1 cellular context compared by ENCODE assay signal in the genomic region with DNA sequence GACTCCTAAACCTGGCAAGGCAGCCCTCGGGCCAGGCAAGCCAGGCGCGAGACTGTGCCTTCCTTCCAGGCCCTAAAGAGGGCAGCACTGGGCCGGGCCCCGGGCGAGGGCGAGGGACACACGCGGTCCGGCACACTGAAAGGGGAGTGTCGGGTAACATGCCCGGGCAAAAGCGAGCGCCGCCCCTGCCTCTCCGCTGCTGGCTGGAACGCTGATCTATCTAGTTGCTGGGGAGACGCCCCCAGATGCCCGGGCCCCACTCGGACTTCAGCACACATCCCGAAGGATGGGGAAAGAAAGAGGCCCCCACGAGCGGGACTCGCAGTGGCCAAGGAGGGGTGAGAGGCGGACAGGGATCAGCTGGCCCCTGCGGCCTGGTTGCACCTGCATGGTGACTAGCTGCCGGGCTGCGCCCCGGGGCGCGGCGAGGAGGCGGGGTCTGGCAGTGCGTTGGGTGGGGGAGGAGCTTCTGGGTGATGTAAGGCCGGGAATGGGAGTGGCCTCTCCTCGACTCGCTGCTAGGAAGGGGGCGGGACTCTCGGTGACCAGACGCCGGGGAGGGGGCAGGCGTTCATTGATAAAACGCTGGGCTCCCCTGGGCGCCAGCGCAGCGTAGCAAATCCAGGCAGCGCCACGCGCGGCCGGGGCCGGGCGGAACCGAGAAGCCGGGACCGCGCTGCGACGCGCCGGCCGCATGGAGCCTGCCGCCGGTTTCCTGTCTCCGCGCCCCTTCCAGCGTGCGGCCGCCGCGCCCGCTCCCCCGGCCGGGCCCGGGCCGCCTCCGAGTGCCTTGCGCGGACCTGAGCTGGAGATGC.
TF ChIP-seq lines count a peak whose summit lies in the region.

PLK3 (plus strand) TSS at position 608 of the 815 bp plus-strand sequence; CDS start at position 695, 87 bp downstream.

TF ChIP-seq in HepG2, 621 proteins besides CTCF, POLR2A, EP300 and RAD21 (continued from another document and continues in another):
- TF ChIP-seq MXD1 (CRISPR knock-in tag; IDR thresholded peaks at IDR 0.05) (peak; percentile 90), ZSCAN25 (CRISPR knock-in tag; IDR thresholded peaks at IDR 0.05) (peak; percentile 64; the same call in 1 of the 2 replicates), MED13 (CRISPR knock-in tag; IDR thresholded peaks at IDR 0.05) (no peak; the same call in 1 of the 2 replicates), GATA4 (IDR thresholded peaks at IDR 0.05; ENCODE audit: borderline replicate concordance, low read depth) (no peak), TSC22D2 (CRISPR knock-in tag; IDR thresholded peaks at IDR 0.05; ENCODE audit: borderline replicate concordance) (no peak), SAFB2 (CRISPR knock-in tag; IDR thresholded peaks at IDR 0.05; ENCODE audit: borderline replicate concordance, low read depth) (no peak; the same call in 1 of the 2 replicates), FOXJ3 (CRISPR knock-in tag; IDR thresholded peaks at IDR 0.05; ENCODE audit: borderline replicate concordance) (no peak), THRA (CRISPR knock-in tag; IDR thresholded peaks at IDR 0.05; ENCODE audit: borderline replicate concordance) (peak; percentile 80; the same call in 1 of the 2 replicates), SP5 (CRISPR knock-in tag; IDR thresholded peaks at IDR 0.05; ENCODE audit: borderline replicate concordance, low read depth) (no peak; the same call in none of the 2 replicates), ZNF557 (CRISPR knock-in tag; IDR thresholded peaks at IDR 0.05) (no peak), FOXK1 (CRISPR knock-in tag; IDR thresholded peaks at IDR 0.05; ENCODE audit: borderline replicate concordance, low read depth) (peak; percentile 29; the same call in 1 of the 2 replicates), REXO4 (CRISPR knock-in tag; IDR thresholded peaks at IDR 0.05; ENCODE audit: borderline replicate concordance) (no peak), ZNF850 (CRISPR knock-in tag; conservative IDR thresholded peaks at IDR 0.05) (0 out of 2 replicates have a peak, but pooled peaks have one; percentile 37), MAFG (CRISPR knock-in tag; IDR thresholded peaks at IDR 0.05) (no peak), RFXANK (CRISPR knock-in tag; IDR thresholded peaks at IDR 0.05) (peak; percentile 64; the same call in 1 of the 2 replicates), ZNF362 (CRISPR knock-in tag; IDR thresholded peaks at IDR 0.05; ENCODE audit: borderline replicate concordance) (0 out of 2 replicates have a peak, but pooled peaks have one; percentile 59), ZBTB38 (CRISPR knock-in tag; IDR thresholded peaks at IDR 0.05) (peak; percentile 63; the same call in 1 of the 2 replicates), SP4 (CRISPR knock-in tag; IDR thresholded peaks at IDR 0.05) (peak; percentile 87), DBP (CRISPR knock-in tag; IDR thresholded peaks at IDR 0.05; ENCODE audit: not compliant biosample characterization) (no peak), ZNF414 (CRISPR knock-in tag; IDR thresholded peaks at IDR 0.05) (no peak; the same call in 1 of the 2 replicates), JUNB (CRISPR knock-in tag; IDR thresholded peaks at IDR 0.05; ENCODE audit: borderline replicate concordance) (no peak), ZNF660 (CRISPR knock-in tag; IDR thresholded peaks at IDR 0.05; ENCODE audit: borderline replicate concordance, low read depth) (no peak), ETV6 (CRISPR knock-in tag; conservative IDR thresholded peaks at IDR 0.05) (no peak), ZNF878 (CRISPR knock-in tag; IDR thresholded peaks at IDR 0.05) (peak; percentile 89), ZNF30 (CRISPR knock-in tag; IDR thresholded peaks at IDR 0.05) (no peak), ZNF318 (CRISPR knock-in tag; IDR thresholded peaks at IDR 0.05) (no peak), ZEB1 (IDR thresholded peaks at IDR 0.05; ENCODE audit: insufficient replicate concordance, low read depth) (peak; percentile 82), KDM5B (CRISPR knock-in tag; IDR thresholded peaks at IDR 0.05; ENCODE audit: borderline replicate concordance) (peak; percentile 66; the same call in 1 of the 2 replicates)
- TF ChIP-seq, protein P1, sequence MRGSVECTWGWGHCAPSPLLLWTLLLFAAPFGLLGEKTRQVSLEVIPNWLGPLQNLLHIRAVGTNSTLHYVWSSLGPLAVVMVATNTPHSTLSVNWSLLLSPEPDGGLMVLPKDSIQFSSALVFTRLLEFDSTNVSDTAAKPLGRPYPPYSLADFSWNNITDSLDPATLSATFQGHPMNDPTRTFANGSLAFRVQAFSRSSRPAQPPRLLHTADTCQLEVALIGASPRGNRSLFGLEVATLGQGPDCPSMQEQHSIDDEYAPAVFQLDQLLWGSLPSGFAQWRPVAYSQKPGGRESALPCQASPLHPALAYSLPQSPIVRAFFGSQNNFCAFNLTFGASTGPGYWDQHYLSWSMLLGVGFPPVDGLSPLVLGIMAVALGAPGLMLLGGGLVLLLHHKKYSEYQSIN (CRISPR knock-in tag; IDR thresholded peaks at IDR 0.05; ENCODE audit: borderline replicate concordance), result no peak
- TF ChIP-seq, protein P2, sequence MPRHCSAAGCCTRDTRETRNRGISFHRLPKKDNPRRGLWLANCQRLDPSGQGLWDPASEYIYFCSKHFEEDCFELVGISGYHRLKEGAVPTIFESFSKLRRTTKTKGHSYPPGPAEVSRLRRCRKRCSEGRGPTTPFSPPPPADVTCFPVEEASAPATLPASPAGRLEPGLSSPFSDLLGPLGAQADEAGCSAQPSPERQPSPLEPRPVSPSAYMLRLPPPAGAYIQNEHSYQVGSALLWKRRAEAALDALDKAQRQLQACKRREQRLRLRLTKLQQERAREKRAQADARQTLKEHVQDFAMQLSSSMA (CRISPR knock-in tag; IDR thresholded peaks at IDR 0.05), result 0 out of 2 replicates have a peak, but pooled peaks have one; percentile 20
- TF ChIP-seq, protein P3, sequence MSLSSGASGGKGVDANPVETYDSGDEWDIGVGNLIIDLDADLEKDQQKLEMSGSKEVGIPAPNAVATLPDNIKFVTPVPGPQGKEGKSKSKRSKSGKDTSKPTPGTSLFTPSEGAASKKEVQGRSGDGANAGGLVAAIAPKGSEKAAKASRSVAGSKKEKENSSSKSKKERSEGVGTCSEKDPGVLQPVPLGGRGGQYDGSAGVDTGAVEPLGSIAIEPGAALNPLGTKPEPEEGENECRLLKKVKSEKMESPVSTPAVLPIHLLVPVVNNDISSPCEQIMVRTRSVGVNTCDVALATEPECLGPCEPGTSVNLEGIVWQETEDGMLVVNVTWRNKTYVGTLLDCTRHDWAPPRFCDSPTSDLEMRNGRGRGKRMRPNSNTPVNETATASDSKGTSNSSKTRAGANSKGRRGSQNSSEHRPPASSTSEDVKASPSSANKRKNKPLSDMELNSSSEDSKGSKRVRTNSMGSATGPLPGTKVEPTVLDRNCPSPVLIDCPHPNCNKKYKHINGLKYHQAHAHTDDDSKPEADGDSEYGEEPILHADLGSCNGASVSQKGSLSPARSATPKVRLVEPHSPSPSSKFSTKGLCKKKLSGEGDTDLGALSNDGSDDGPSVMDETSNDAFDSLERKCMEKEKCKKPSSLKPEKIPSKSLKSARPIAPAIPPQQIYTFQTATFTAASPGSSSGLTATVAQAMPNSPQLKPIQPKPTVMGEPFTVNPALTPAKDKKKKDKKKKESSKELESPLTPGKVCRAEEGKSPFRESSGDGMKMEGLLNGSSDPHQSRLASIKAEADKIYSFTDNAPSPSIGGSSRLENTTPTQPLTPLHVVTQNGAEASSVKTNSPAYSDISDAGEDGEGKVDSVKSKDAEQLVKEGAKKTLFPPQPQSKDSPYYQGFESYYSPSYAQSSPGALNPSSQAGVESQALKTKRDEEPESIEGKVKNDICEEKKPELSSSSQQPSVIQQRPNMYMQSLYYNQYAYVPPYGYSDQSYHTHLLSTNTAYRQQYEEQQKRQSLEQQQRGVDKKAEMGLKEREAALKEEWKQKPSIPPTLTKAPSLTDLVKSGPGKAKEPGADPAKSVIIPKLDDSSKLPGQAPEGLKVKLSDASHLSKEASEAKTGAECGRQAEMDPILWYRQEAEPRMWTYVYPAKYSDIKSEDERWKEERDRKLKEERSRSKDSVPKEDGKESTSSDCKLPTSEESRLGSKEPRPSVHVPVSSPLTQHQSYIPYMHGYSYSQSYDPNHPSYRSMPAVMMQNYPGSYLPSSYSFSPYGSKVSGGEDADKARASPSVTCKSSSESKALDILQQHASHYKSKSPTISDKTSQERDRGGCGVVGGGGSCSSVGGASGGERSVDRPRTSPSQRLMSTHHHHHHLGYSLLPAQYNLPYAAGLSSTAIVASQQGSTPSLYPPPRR (CRISPR knock-in tag; IDR thresholded peaks at IDR 0.05; ENCODE audit: borderline replicate concordance), result peak; percentile 80
